ENCODE assay signal across 36 cellular contexts in genomic region chr14:80448267-80448666, GRCh38.
"Had no signal": no experiment of that assay in that cellular context is flagged by ENCODE, and none has a peak within 500 bp of the region (broad histone marks: within the 10 kb centered on the region; RNA-seq: fewer than 3 reads in every experiment).

No MANE protein-coding gene starts in this region.

- H3K27me3 Mint-ChIP-seq: activated naive CD4-positive, alpha-beta T cell treated with anti-CD3 and anti-CD28 coated beads, Interleukin-2, amount 10 ng/mL, durations not matched to agents 7 days and 5 days; activated naive CD8-positive, alpha-beta T cell; activated naive CD8-positive, alpha-beta T cell treated with anti-CD3 and anti-CD28 coated beads for 36 hours; activated naive CD8-positive, alpha-beta T cell treated with anti-CD3 and anti-CD28 coated beads, Interleukin-2, amount 10 ng/mL, durations not matched to agents 7 days and 5 days; activated naive CD8-positive, alpha-beta T cell treated with anti-CD3 and anti-CD28 coated beads, Interleukin-2, amount 50 U/mL, for 24 hours; central memory CD8-positive, alpha-beta T cell had no signal

- H3K4me3 Mint-ChIP-seq: activated naive CD4-positive, alpha-beta T cell treated with anti-CD3 and anti-CD28 coated beads for 36 hours; activated naive CD4-positive, alpha-beta T cell treated with anti-CD3 and anti-CD28 coated beads, Interleukin-2, amount 10 ng/mL, durations not matched to agents 7 days and 5 days; activated naive CD4-positive, alpha-beta T cell treated with anti-CD3 and anti-CD28 coated beads, Interleukin-2, amount 50 U/mL, for 24 hours; activated naive CD8-positive, alpha-beta T cell; activated naive CD8-positive, alpha-beta T cell treated with anti-CD3 and anti-CD28 coated beads for 36 hours; activated naive CD8-positive, alpha-beta T cell treated with anti-CD3 and anti-CD28 coated beads, Interleukin-2, amount 10 ng/mL, durations not matched to agents 7 days and 5 days; activated naive CD8-positive, alpha-beta T cell treated with anti-CD3 and anti-CD28 coated beads, Interleukin-2, amount 50 U/mL, for 24 hours; activated T-cell treated with anti-CD3 and anti-CD28 coated beads, Interleukin-2, amount 50 U/mL, for 4 hours; activated T-cell treated with anti-CD3 and anti-CD28 coated beads, Interleukin-2, amount 50 U/mL, for 72 hours; activated T-helper 1 cell treated with anti-CD3 and anti-CD28 coated beads, Interleukin-12 subunit alpha, Interleukin-12 subunit beta, Interleukin-2, Interleukin-4 antibody, amounts not matched to agents 30 ng/mL and 10 ng/mL and 1 ng/mL, durations not matched to agents 14 hours and 24 hours and 36 hours; activated T-helper 17 cell treated with anti-CD3 and anti-CD28 coated beads, Interleukin-2, amount 50 U/mL, for 72 hours; brain; central memory CD8-positive, alpha-beta T cell had no signal

- H3K4me3 ChIP-seq: adrenal gland, ascending aorta, body of pancreas, breast epithelium, cardiac muscle cell had no signal

- H3K27ac Mint-ChIP-seq: activated naive CD4-positive, alpha-beta T cell treated with anti-CD3 and anti-CD28 coated beads for 36 hours; activated naive CD4-positive, alpha-beta T cell treated with anti-CD3 and anti-CD28 coated beads, Interleukin-2, amount 10 ng/mL, durations not matched to agents 7 days and 5 days; activated naive CD4-positive, alpha-beta T cell treated with anti-CD3 and anti-CD28 coated beads, Interleukin-2, amount 50 U/mL, for 24 hours; activated naive CD4-positive, alpha-beta T cell treated with anti-CD3 and anti-CD28 coated beads, Interleukin-2, amount 50 U/mL, for 72 hours; activated naive CD8-positive, alpha-beta T cell; activated naive CD8-positive, alpha-beta T cell treated with anti-CD3 and anti-CD28 coated beads for 36 hours; activated naive CD8-positive, alpha-beta T cell treated with anti-CD3 and anti-CD28 coated beads, Interleukin-2, amount 10 ng/mL, durations not matched to agents 7 days and 5 days; activated naive CD8-positive, alpha-beta T cell treated with anti-CD3 and anti-CD28 coated beads, Interleukin-2, amount 50 U/mL, for 24 hours; activated T-cell treated with anti-CD3 and anti-CD28 coated beads, Interleukin-2, amount 50 U/mL, for 72 hours; activated T-helper 1 cell treated with anti-CD3 and anti-CD28 coated beads, Interleukin-12 subunit alpha, Interleukin-12 subunit beta, Interleukin-2, Interleukin-4 antibody, amounts not matched to agents 30 ng/mL and 10 ng/mL and 1 ng/mL, durations not matched to agents 14 hours and 24 hours and 36 hours; activated T-helper 17 cell treated with anti-CD3 and anti-CD28 coated beads, Interleukin-2, amount 50 U/mL, for 72 hours; activated T-helper 2 cell treated with anti-CD3 and anti-CD28 coated beads, Interferon-gamma antibody, Interleukin-2, Interleukin-4, amounts not matched to agents 10 μg/mL and 5 μg/mL and 100 μg/mL, durations not matched to agents 14 hours and 24 hours and 36 hours; brain had no signal

- H3K36me3 Mint-ChIP-seq: activated naive CD4-positive, alpha-beta T cell treated with anti-CD3 and anti-CD28 coated beads, Interleukin-2, amount 10 ng/mL, durations not matched to agents 7 days and 5 days; activated naive CD4-positive, alpha-beta T cell treated with anti-CD3 and anti-CD28 coated beads, Interleukin-2, amount 50 U/mL, for 24 hours; activated naive CD8-positive, alpha-beta T cell; activated naive CD8-positive, alpha-beta T cell treated with anti-CD3 and anti-CD28 coated beads for 36 hours; activated naive CD8-positive, alpha-beta T cell treated with anti-CD3 and anti-CD28 coated beads, Interleukin-2, amount 10 ng/mL, durations not matched to agents 7 days and 5 days had no signal

- H3K36me3 ChIP-seq: adrenal gland, ascending aorta, brain microvascular endothelial cell, breast epithelium, cardiac muscle cell had no signal

- H3K27me3 ChIP-seq: adrenal gland, ascending aorta, body of pancreas, brain microvascular endothelial cell, breast epithelium, cardiac muscle cell had no signal

- ATAC-seq: activated naive CD4-positive, alpha-beta T cell treated with anti-CD3 and anti-CD28 coated beads, Interleukin-2, amount 50 U/mL, for 72 hours; activated naive CD8-positive, alpha-beta T cell treated with anti-CD3 and anti-CD28 coated beads, Interleukin-2, amount 50 U/mL, for 24 hours; activated T-cell treated with anti-CD3 and anti-CD28 coated beads, Interleukin-2, amount 50 U/mL, for 4 hours; activated T-cell treated with anti-CD3 and anti-CD28 coated beads, Interleukin-2, amount 50 U/mL, for 72 hours; activated T-helper 17 cell treated with anti-CD3 and anti-CD28 coated beads, Interleukin-2, amount 50 U/mL, for 72 hours; body of pancreas had no signal

- H3K4me1 Mint-ChIP-seq: activated naive CD4-positive, alpha-beta T cell treated with anti-CD3 and anti-CD28 coated beads, Interleukin-2, amount 10 ng/mL, durations not matched to agents 7 days and 5 days; activated naive CD4-positive, alpha-beta T cell treated with anti-CD3 and anti-CD28 coated beads, Interleukin-2, amount 50 U/mL, for 24 hours; activated naive CD8-positive, alpha-beta T cell treated with anti-CD3 and anti-CD28 coated beads for 36 hours; activated naive CD8-positive, alpha-beta T cell treated with anti-CD3 and anti-CD28 coated beads, Interleukin-2, amount 10 ng/mL, durations not matched to agents 7 days and 5 days; activated naive CD8-positive, alpha-beta T cell treated with anti-CD3 and anti-CD28 coated beads, Interleukin-2, amount 50 U/mL, for 24 hours; activated T-helper 17 cell treated with anti-CD3 and anti-CD28 coated beads, Interleukin-2, amount 50 U/mL, for 72 hours; brain; central memory CD8-positive, alpha-beta T cell had no signal

- H3K27ac ChIP-seq: adrenal gland, ascending aorta, body of pancreas, brain microvascular endothelial cell, breast epithelium, cardiac muscle cell had no signal

- H3K4me1 ChIP-seq: adrenal gland, ascending aorta, body of pancreas, breast epithelium had no signal

- H3K9me3 ChIP-seq: adrenal gland, ascending aorta had no signal

- DNase-seq: activated effector memory CD4-positive, alpha-beta T cell treated with anti-CD3 and anti-CD28 coated beads, Interleukin-2, amount 50 U/mL, for 16 hours; activated effector memory CD4-positive, alpha-beta T cell treated with Interleukin-2 at 50 U/mL for 16 hours; activated gamma-delta T cell; activated gamma-delta T cell treated with Interleukin-2 at 50 U/mL for 16 hours; activated naive CD4-positive, alpha-beta T cell; activated naive CD4-positive, alpha-beta T cell treated with anti-CD3 and anti-CD28 coated beads for 36 hours; activated naive CD4-positive, alpha-beta T cell treated with anti-CD3 and anti-CD28 coated beads, Interleukin-2, amount 10 ng/mL, durations not matched to agents 7 days and 5 days; activated naive CD4-positive, alpha-beta T cell treated with anti-CD3 and anti-CD28 coated beads, Interleukin-2, amount 50 U/mL, for 16 hours; activated naive CD4-positive, alpha-beta T cell treated with Interleukin-2 at 50 U/mL for 16 hours; activated naive CD8-positive, alpha-beta T cell treated with anti-CD3 and anti-CD28 coated beads for 36 hours; activated naive CD8-positive, alpha-beta T cell treated with anti-CD3 and anti-CD28 coated beads, Interleukin-2, amount 10 ng/mL, durations not matched to agents 7 days and 5 days; activated naive CD8-positive, alpha-beta T cell treated with anti-CD3 and anti-CD28 coated beads, Interleukin-2, amount 50 U/mL, for 24 hours; activated T-cell treated with anti-CD3 and anti-CD28 coated beads, Interleukin-2, amount 50 U/mL, for 4 hours; activated T-cell treated with anti-CD3 and anti-CD28 coated beads, Interleukin-2, amount 50 U/mL, for 48 hours; activated T-cell treated with anti-CD3 and anti-CD28 coated beads, Interleukin-2, amount 50 U/mL, for 72 hours; adrenal gland; amniotic stem cell; amygdala; anterior cingulate cortex; aorta; body of pancreas; brain microvascular endothelial cell; caudate nucleus; central memory CD4-positive, alpha-beta T cell; cerebellar nuclear complex had no signal
